10 cellular contexts compared by ENCODE assay signal in the genomic region with DNA sequence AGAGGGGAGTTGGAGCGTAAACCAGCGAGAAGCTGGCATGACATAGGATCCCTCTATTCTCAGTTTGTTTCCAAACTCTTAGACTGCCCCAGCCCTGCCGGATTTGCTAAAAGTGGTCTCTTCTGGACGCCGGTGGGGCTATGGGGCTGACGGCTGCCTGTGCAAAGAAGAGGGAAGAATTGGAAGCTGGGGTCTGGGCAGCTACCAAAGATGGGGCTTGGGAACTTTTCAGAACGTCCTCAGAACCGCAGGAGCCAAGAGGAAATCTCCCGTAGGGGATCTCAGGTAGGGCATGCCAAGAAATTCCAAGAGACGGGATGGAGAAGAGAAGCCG. TPM values are rescaled to one million over a fixed set of nuclear protein-coding genes. Genes with fewer than 3 reads are reported as not detected.
DNase-seq lines count a peak whose midpoint lies in the region; ATAC-seq and TF ChIP-seq lines count a peak whose summit lies in the region.
"Not testable (repeated sequence)": the region's sequence is repeated elsewhere in the genome, so short reads cannot be mapped to it uniquely, and the experiment has no call there.
"Had no signal": no experiment of that assay in that cellular context is flagged by ENCODE, and none has a peak within 500 bp of the region (broad histone marks: within the 10 kb centered on the region; RNA-seq: fewer than 3 reads in every experiment).

No MANE protein-coding gene starts in this region.

- H3K79me1 ChIP-seq in H9 (ENCODE audit: insufficient read depth, low read depth, low read length, poor library complexity, severe bottlenecking), result not testable (repeated sequence)

- peaks cover 11 to 27% (median 17%) of the 10 kb centered on the region in 4 donors for H3K4me1 Mint-ChIP-seq in CD4-positive, alpha-beta memory T cell
- H3K4me1 Mint-ChIP-seq in H9 (peaks cover 13 to 20% of the 10 kb centered on the region in 2 experiments), neural progenitor cell (peaks cover 12% of the 10 kb centered on the region)
- H3K4me1 Mint-ChIP-seq in T-helper 2 cell treated with Interferon-gamma antibody and Interleukin-4, amounts not matched to agents 5 μg/mL and 100 μg/mL, for 36 hours (ENCODE audit: low read depth), result peaks cover 13% of the 10 kb centered on the region
- peaks cover 20% of the 10 kb centered on the region for H3K4me1 Mint-ChIP-seq in activated T-cell treated with anti-CD3 and anti-CD28 coated beads, Interleukin-2, amount 50 U/mL, for 4 hours (ENCODE audit: low read depth)

- CTCF ChIA-PET in CD4-positive, alpha-beta memory T cell (lab: Charles Lee; ENCODE audit: partially characterized antibody), result not testable (repeated sequence)

- H3K27me3 Mint-ChIP-seq in CD4-positive, alpha-beta memory T cell, result peaks cover 19 to 29% of the 10 kb centered on the region in 2 donors
- H3K27me3 Mint-ChIP-seq in H9 (ENCODE audit: low read depth), result peaks cover 88% of the 10 kb centered on the region
- H3K27me3 Mint-ChIP-seq in T-helper 2 cell treated with Interferon-gamma antibody and Interleukin-4, amounts not matched to agents 5 μg/mL and 100 μg/mL, for 36 hours (ENCODE audit: low read depth), result peaks cover 48% of the 10 kb centered on the region
- H3K27me3 Mint-ChIP-seq in activated T-cell treated with anti-CD3 and anti-CD28 coated beads, Interleukin-2, amount 50 U/mL, for 4 hours (ENCODE audit: low read depth), result peaks cover 37% of the 10 kb centered on the region
- H3K27me3 Mint-ChIP-seq in neural progenitor cell (ENCODE audit: insufficient read depth, low read depth), result peaks cover 47% of the 10 kb centered on the region

- not testable (repeated sequence) for H3K27me3 ChIP-seq in CD4-positive, alpha-beta memory T cell (ENCODE audit: insufficient read depth, low read length); thoracic aorta (replicated peaks; ENCODE audit: insufficient read depth)
- H3K27me3 ChIP-seq in H9 (ENCODE audit: insufficient read depth, low read length) (peaks cover 43% of the 10 kb centered on the region), breast epithelium (peaks cover 5 to 28% of the 10 kb centered on the region in 2 donors), neural progenitor cell (peaks cover 89% of the 10 kb centered on the region)

- not testable (repeated sequence) for H2AFZ ChIP-seq in H9 (ENCODE audit: low read length); neural progenitor cell (replicated peaks)

- not testable (repeated sequence) for H2AK5ac ChIP-seq in H9 (ENCODE audit: insufficient read length, low read length)

- not testable (repeated sequence) for H2BK20ac ChIP-seq in H9 (ENCODE audit: low read depth, low read length, poor library complexity, severe bottlenecking)

- not testable (repeated sequence) for H2BK15ac ChIP-seq in H9 (ENCODE audit: low read depth, low read length)

- not testable (repeated sequence) for H3K36me3 ChIP-seq in CD4-positive, alpha-beta memory T cell (ENCODE audit: insufficient read depth, low read length); breast epithelium; neural progenitor cell; thoracic aorta

- not testable (repeated sequence) for H3F3A ChIP-seq in neural progenitor cell (ENCODE audit: low read depth)

- H3T11ph ChIP-seq in H9 (ENCODE audit: low read length), result not testable (repeated sequence)

- peak overlapping the region in 5 of 7 donors; percentile 36 to 91 (median 70) for H3K27ac Mint-ChIP-seq in CD4-positive, alpha-beta memory T cell
- not testable (repeated sequence) for H3K27ac Mint-ChIP-seq in H9, neural progenitor cell
- H3K27ac Mint-ChIP-seq in T-helper 2 cell treated with Interferon-gamma antibody and Interleukin-4, amounts not matched to agents 5 μg/mL and 100 μg/mL, for 36 hours, result peak overlapping the region; percentile 57

- H3K23me2 ChIP-seq in H9 (ENCODE audit: insufficient read length, low read depth, low read length, poor library complexity, severe bottlenecking), result not testable (repeated sequence)

- not testable (repeated sequence) for H3K4me3 ChIP-seq in CD4-positive, alpha-beta memory T cell (ENCODE audit: low read length in 2 of 2); neural progenitor cell
- H3K4me3 ChIP-seq in breast epithelium (peak overlapping the region in 2 of 3 donors; percentile 45 to 71), thoracic aorta (peak overlapping the region; percentile 71)

- POLR2A ChIA-PET in CD4-positive, alpha-beta memory T cell (lab: Charles Lee; ENCODE audit: partially characterized antibody), result not testable (repeated sequence)

- TF ChIP-seq POLR2A in breast epithelium (IDR thresholded peaks at IDR 0.05), result not testable (repeated sequence)

- WGBS in H9 (ENCODE audit: extremely low coverage, insufficient read length, low lambda C conversion rate), result no CpG with 5 or more reads among the region's 11 CpGs

- H3K56ac ChIP-seq in H9 (ENCODE audit: insufficient read length, low read depth, low read length), result not testable (repeated sequence)

- H3K9me3 Mint-ChIP-seq in CD4-positive, alpha-beta memory T cell, result peaks cover 0 to 24% (median 0%) of the 10 kb centered on the region in 8 donors
- H3K9me3 Mint-ChIP-seq in H9; T-helper 2 cell treated with Interferon-gamma antibody and Interleukin-4, amounts not matched to agents 5 μg/mL and 100 μg/mL, for 36 hours; activated T-cell treated with anti-CD3 and anti-CD28 coated beads, Interleukin-2, amount 50 U/mL, for 4 hours; neural progenitor cell: not testable (repeated sequence)

- H3K9me3 ChIP-seq in CD4-positive, alpha-beta memory T cell (ENCODE audit: control insufficient read depth in 1 of 2, low read length in 2 of 2); H9 (ENCODE audit: control insufficient read depth, low read depth, low read length); breast epithelium; neural progenitor cell (ENCODE audit: low read depth); thoracic aorta: not testable (repeated sequence)

- H4K20me1 ChIP-seq in H9 (ENCODE audit: control insufficient read depth, insufficient read depth, insufficient read length), result not testable (repeated sequence)
- peaks cover 43% of the 10 kb centered on the region for H4K20me1 ChIP-seq in neural progenitor cell (ENCODE audit: low read depth)

- not testable (repeated sequence) for H3K27ac ChIP-seq in CD4-positive, alpha-beta memory T cell (ENCODE audit: low read depth, low read length); H9 (ENCODE audit: insufficient read length, low read depth, low read length); breast epithelium; neural progenitor cell; thoracic aorta

- H4K8ac ChIP-seq in H9 (replicated peaks; ENCODE audit: insufficient read length, low read depth, low read length), result not testable (repeated sequence)

- not testable (repeated sequence) for H3K9ac ChIP-seq in H9 (ENCODE audit: extremely low read depth, insufficient read length, low read length); neural progenitor cell

- H2BK120ac ChIP-seq in H9 (ENCODE audit: low read depth, low read length, poor library complexity, severe bottlenecking), result not testable (repeated sequence)

- H4K5ac ChIP-seq in H9 (ENCODE audit: insufficient read length, low read depth, low read length), result not testable (repeated sequence)

- H3K14ac ChIP-seq in H9 (ENCODE audit: insufficient read depth, low read length), result not testable (repeated sequence)

- H2BK5ac ChIP-seq in H9 (ENCODE audit: insufficient read length, low read length), result not testable (repeated sequence)

- TF ChIP-seq CTCF in H9 (conservative IDR thresholded peaks at IDR 0.05); breast epithelium (IDR thresholded peaks at IDR 0.05); neural progenitor cell (IDR thresholded peaks at IDR 0.05); thoracic aorta (IDR thresholded peaks at IDR 0.05): not testable (repeated sequence)

- H4K91ac ChIP-seq in H9 (ENCODE audit: insufficient read length, low read depth, low read length), result not testable (repeated sequence)

- H3K79me2 ChIP-seq in H9 (ENCODE audit: insufficient read depth, low read length); neural progenitor cell (ENCODE audit: low read depth): not testable (repeated sequence)

- H3K4me3 Mint-ChIP-seq in CD4-positive, alpha-beta memory T cell, result peak overlapping the region in 7 of 8 donors; percentile 48 to 89 (median 82)
- H3K4me3 Mint-ChIP-seq in H9 (peak overlapping the region; percentile 27 to 71), neural progenitor cell (peak overlapping the region; percentile 67)
- H3K4me3 Mint-ChIP-seq in T-helper 2 cell treated with Interferon-gamma antibody and Interleukin-4, amounts not matched to agents 5 μg/mL and 100 μg/mL, for 36 hours, result peak overlapping the region; percentile 70
- peak overlapping the region; percentile 52 for H3K4me3 Mint-ChIP-seq in activated T-cell treated with anti-CD3 and anti-CD28 coated beads, Interleukin-2, amount 50 U/mL, for 4 hours

- H2BK12ac ChIP-seq in H9 (ENCODE audit: insufficient read length, low read depth, low read length), result not testable (repeated sequence)

- not testable (repeated sequence) for H3K36me3 Mint-ChIP-seq in CD4-positive, alpha-beta memory T cell; H9 (ENCODE audit: insufficient read depth in 1 of 3, low read depth in 3 of 3); T-helper 2 cell treated with Interferon-gamma antibody and Interleukin-4, amounts not matched to agents 5 μg/mL and 100 μg/mL, for 36 hours (ENCODE audit: low read depth); activated T-cell treated with anti-CD3 and anti-CD28 coated beads, Interleukin-2, amount 50 U/mL, for 4 hours (ENCODE audit: insufficient read depth); neural progenitor cell

- H3K4ac ChIP-seq in H9 (ENCODE audit: low read depth, low read length), result not testable (repeated sequence)

- H3K23ac ChIP-seq in H9 (ENCODE audit: insufficient read length, low read depth, low read length), result not testable (repeated sequence)

- DNase-seq in CD4-positive, alpha-beta memory T cell; H9; T-helper 2 cell treated with Interferon-gamma antibody and Interleukin-4, amounts not matched to agents 5 μg/mL and 100 μg/mL, for 36 hours (ENCODE audit: low spot score); activated T-cell treated with anti-CD3 and anti-CD28 coated beads, Interleukin-2, amount 50 U/mL, for 4 hours; breast epithelium (ENCODE audit: low spot score in 2 of 2); thoracic aorta (ENCODE audit: low spot score): not testable (repeated sequence)
- DNase-seq in iPS-NIHi11 (ENCODE audit: low spot score) (peak; percentile 3), neural progenitor cell (ENCODE audit: low spot score) (peak; percentile 36)

- H3K4me2 ChIP-seq in H9 (ENCODE audit: insufficient read depth, insufficient read length, low read length); neural progenitor cell: not testable (repeated sequence)

- H3K4me1 ChIP-seq in CD4-positive, alpha-beta memory T cell (ENCODE audit: insufficient read depth, low read length), result peaks cover 10% of the 10 kb centered on the region
- H3K4me1 ChIP-seq in H9 (ENCODE audit: insufficient read depth, low read length); breast epithelium; neural progenitor cell: not testable (repeated sequence)
- peaks cover 12 to 17% of the 10 kb centered on the region in 2 donors for H3K4me1 ChIP-seq in thoracic aorta (ENCODE audit: control insufficient read depth in 1 of 2, low read depth in 2 of 2)

- H3K18ac ChIP-seq in H9 (ENCODE audit: insufficient read length, low read depth, low read length), result not testable (repeated sequence)

- intact Hi-C loops in CD4-positive, alpha-beta memory T cell (cut with micrococcal nuclease); breast epithelium (cut with DNase I; ENCODE audit: low total_unique reads): not testable (repeated sequence)

- ATAC-seq in activated T-cell treated with anti-CD3 and anti-CD28 coated beads, Interleukin-2, amount 50 U/mL, for 4 hours; thoracic aorta (ENCODE audit: insufficient number of reproducible peaks, low FRiP score, low read depth): not testable (repeated sequence)

RNA-seq across cellular contexts. Expression of a gene that starts 3.1 kb away (rescaled TPM):
- under 1 TPM; 0.30 to 0.35 TPM for total RNA-seq in CD4-positive, alpha-beta memory T cell
- polyA plus RNA-seq in CD4-positive, alpha-beta memory T cell, result not detected
- 0.20 and 0.22 TPM in 2 replicates for total RNA-seq in H9 (2021)
- total RNA-seq in activated T-cell treated with anti-CD3 and anti-CD28 coated beads, Interleukin-2, amount 50 U/mL, for 4 hours, result under 1 TPM in 2 of 3 donors, not detected in 1; 0.10 to 0.16 TPM
- under 1 TPM in 2 of 3 donors, not detected in 1; 0.33 to 0.44 TPM for total RNA-seq in breast epithelium
- 0.12 TPM in 1 of 2 replicates, not detected in the other for total RNA-seq in neural progenitor cell (ENCODE audit: low replicate concordance)
- total RNA-seq in thoracic aorta, result under 1 TPM in 1 of 2 donors, not detected in 1; 0.28 TPM
- total RNA-seq: cardiac septum, RPMI7951 had no signal
